Comparison of ENCODE assay signal across 1 cellular context in genomic region chr9:128192601-128193371, GRCh38.
A peak's percentile ranks its signal among the peaks of the same experiment; 100 is the strongest.
TF ChIP-seq lines count a peak whose summit lies in the region.

No MANE protein-coding gene starts in this region.

TF ChIP-seq in HEK293, 187 proteins besides CTCF, POLR2A, EP300 and RAD21 (continued from another document):
- TF ChIP-seq, protein P1, sequence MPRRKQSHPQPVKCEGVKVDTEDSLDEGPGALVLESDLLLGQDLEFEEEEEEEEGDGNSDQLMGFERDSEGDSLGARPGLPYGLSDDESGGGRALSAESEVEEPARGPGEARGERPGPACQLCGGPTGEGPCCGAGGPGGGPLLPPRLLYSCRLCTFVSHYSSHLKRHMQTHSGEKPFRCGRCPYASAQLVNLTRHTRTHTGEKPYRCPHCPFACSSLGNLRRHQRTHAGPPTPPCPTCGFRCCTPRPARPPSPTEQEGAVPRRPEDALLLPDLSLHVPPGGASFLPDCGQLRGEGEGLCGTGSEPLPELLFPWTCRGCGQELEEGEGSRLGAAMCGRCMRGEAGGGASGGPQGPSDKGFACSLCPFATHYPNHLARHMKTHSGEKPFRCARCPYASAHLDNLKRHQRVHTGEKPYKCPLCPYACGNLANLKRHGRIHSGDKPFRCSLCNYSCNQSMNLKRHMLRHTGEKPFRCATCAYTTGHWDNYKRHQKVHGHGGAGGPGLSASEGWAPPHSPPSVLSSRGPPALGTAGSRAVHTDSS (tag by site-specific recombination; IDR thresholded peaks at IDR 0.05) = no peak
- no peak for TF ChIP-seq KLF7 (tag by site-specific recombination; IDR thresholded peaks at IDR 0.05; ENCODE audit: borderline replicate concordance)
- 0 out of 2 replicates have a peak, but pooled peaks have one; percentile 12 for TF ChIP-seq GLIS1 (tag by site-specific recombination; IDR thresholded peaks at IDR 0.05)
- peak; percentile 59; the same call in 1 of the 2 replicates for TF ChIP-seq HIC1 (tag by site-specific recombination; IDR thresholded peaks at IDR 0.05)
- TF ChIP-seq ZNF843 (tag by site-specific recombination; IDR thresholded peaks at IDR 0.05) = 0 out of 2 replicates have a peak, but pooled peaks have one; percentile 12
- no peak for TF ChIP-seq ZFP3 (tag by site-specific recombination; IDR thresholded peaks at IDR 0.05; ENCODE audit: low read depth)
- peak; percentile 61; the same call in 1 of the 2 replicates for TF ChIP-seq ZNF18 (tag by site-specific recombination; IDR thresholded peaks at IDR 0.05)
- TF ChIP-seq ZBTB17 (tag by site-specific recombination; IDR thresholded peaks at IDR 0.05) = peak; percentile 86
- TF ChIP-seq ZBTB26 (tag by site-specific recombination; optimal IDR thresholded peaks at IDR 0.05) = peak; percentile 85
- TF ChIP-seq ZNF76 (tag by site-specific recombination; IDR thresholded peaks at IDR 0.05; ENCODE audit: borderline replicate concordance, low read depth) = 0 out of 2 replicates have a peak, but pooled peaks have one; percentile 30
- peak; percentile 35; the same call in 1 of the 2 replicates for TF ChIP-seq BCL11A (tag by site-specific recombination; IDR thresholded peaks at IDR 0.05; ENCODE audit: low read depth)
- TF ChIP-seq ZNF837 (tag by site-specific recombination; IDR thresholded peaks at IDR 0.05) = no peak
- peak; percentile 38; the same call in 1 of the 2 replicates for TF ChIP-seq OSR2 (tag by site-specific recombination; IDR thresholded peaks at IDR 0.05)
- TF ChIP-seq ZNF561 (tag by site-specific recombination; IDR thresholded peaks at IDR 0.05; ENCODE audit: borderline replicate concordance) = peak; percentile 96
- TF ChIP-seq, protein P2, sequence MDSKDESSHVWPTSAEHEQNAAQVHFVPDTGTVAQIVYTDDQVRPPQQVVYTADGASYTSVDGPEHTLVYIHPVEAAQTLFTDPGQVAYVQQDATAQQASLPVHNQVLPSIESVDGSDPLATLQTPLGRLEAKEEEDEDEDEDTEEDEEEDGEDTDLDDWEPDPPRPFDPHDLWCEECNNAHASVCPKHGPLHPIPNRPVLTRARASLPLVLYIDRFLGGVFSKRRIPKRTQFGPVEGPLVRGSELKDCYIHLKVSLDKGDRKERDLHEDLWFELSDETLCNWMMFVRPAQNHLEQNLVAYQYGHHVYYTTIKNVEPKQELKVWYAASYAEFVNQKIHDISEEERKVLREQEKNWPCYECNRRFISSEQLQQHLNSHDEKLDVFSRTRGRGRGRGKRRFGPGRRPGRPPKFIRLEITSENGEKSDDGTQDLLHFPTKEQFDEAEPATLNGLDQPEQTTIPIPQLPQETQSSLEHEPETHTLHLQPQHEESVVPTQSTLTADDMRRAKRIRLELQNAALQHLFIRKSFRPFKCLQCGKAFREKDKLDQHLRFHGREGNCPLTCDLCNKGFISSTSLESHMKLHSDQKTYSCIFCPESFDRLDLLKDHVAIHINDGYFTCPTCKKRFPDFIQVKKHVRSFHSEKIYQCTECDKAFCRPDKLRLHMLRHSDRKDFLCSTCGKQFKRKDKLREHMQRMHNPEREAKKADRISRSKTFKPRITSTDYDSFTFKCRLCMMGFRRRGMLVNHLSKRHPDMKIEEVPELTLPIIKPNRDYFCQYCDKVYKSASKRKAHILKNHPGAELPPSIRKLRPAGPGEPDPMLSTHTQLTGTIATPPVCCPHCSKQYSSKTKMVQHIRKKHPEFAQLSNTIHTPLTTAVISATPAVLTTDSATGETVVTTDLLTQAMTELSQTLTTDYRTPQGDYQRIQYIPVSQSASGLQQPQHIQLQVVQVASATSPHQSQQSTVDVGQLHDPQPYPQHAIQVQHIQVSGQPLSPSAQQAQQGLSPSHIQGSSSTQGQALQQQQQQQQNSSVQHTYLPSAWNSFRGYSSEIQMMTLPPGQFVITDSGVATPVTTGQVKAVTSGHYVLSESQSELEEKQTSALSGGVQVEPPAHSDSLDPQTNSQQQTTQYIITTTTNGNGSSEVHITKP (tag by site-specific recombination; IDR thresholded peaks at IDR 0.05) = 0 out of 2 replicates have a peak, but pooled peaks have one; percentile 25
- TF ChIP-seq MZF1 (tag by site-specific recombination; IDR thresholded peaks at IDR 0.05; ENCODE audit: borderline replicate concordance) = peak; percentile 14; the same call in 1 of the 2 replicates
TF ChIP-seq in HEK293: peak in this region for 51.
